Comparison of ENCODE assay signal across 8 cellular contexts in genomic region chr4:140330311-140330900, GRCh38. TPM values are rescaled to one million over a fixed set of nuclear protein-coding genes. Genes with fewer than 3 reads are reported as not detected.
DNase-seq lines count a peak whose midpoint lies in the region; ATAC-seq, FAIRE-seq and TF ChIP-seq lines count a peak whose summit lies in the region.

No MANE protein-coding gene starts in this region.

- TF ChIP-seq CTCF in GM12878 (IDR thresholded peaks at IDR 0.05 in 2 of 3, conservative IDR thresholded peaks at IDR 0.05 in 1 of 3; ENCODE audit: control insufficient read depth in 2 of 3, extremely low read depth in 1 of 3, insufficient read depth in 1 of 3, low read depth in 3 of 3, low read length in 3 of 3) (peak in 2 of 3 experiments; percentile 13 to 39; a peak in 3 of 6 replicates), HepG2 (CRISPR knock-in tag; IDR thresholded peaks at IDR 0.05) (peak; percentile 30)

- H3K27ac ChIP-seq in BLaER1 (no peak overlapping the region), GM12878 (ENCODE audit: control insufficient read depth, insufficient read depth) (no peak overlapping the region), HepG2 (ENCODE audit: extremely low read length, insufficient read depth, low read length) (no peak overlapping the region)

- peak; percentile 57 to 70 for DNase-seq in Kasumi-1 (lab: John Stamatoyannopoulos, UW)
- no peak for DNase-seq in GM12878 (ENCODE audit: low read depth, low spot score)
- peak; percentile 18 for DNase-seq in HepG2 (ENCODE audit: low spot score)
- no peak for DNase-seq in NCI-H2227 (lab: John Stamatoyannopoulos, UW; ENCODE audit: unreplicated experiment)
- DNase-seq in DMS114 treated with DMSO at 0.1 percent for 48 hours (lab: John Stamatoyannopoulos, UW; ENCODE audit: unreplicated experiment): no peak

- H3K79me2 ChIP-seq in GM12878 (ENCODE audit: control insufficient read depth, insufficient read depth, low read length): no peaks in the 10 kb centered on the region
- no peaks in the 10 kb centered on the region for H3K79me2 ChIP-seq in HepG2 (ENCODE audit: insufficient read depth, low read length)

- H3K27me3 ChIP-seq in BLaER1 (no peaks in the 10 kb centered on the region), GM12878 (replicated peaks in 1 of 2; ENCODE audit: control insufficient read depth in 2 of 2, insufficient read depth in 2 of 2, low read length in 1 of 2) (no peaks in the 10 kb centered on the region), HepG2 (ENCODE audit: control insufficient read depth in 1 of 2, insufficient read depth in 2 of 2, low read length in 2 of 2) (no peaks in the 10 kb centered on the region)

- H4K20me1 ChIP-seq in BLaER1 (no peaks in the 10 kb centered on the region), GM12878 (ENCODE audit: control insufficient read depth, insufficient read depth) (no peaks in the 10 kb centered on the region), HepG2 (ENCODE audit: insufficient read depth, low read length) (no peaks in the 10 kb centered on the region)

- TF ChIP-seq EP300 in GM12878 (IDR thresholded peaks at IDR 0.05; ENCODE audit: borderline replicate concordance in 1 of 2, control insufficient read depth in 1 of 2, low read depth in 2 of 2, low read length in 2 of 2) (no peak), HepG2 (IDR thresholded peaks at IDR 0.05; ENCODE audit: low read depth in 2 of 2, low read length in 2 of 2) (no peak), HepG2 (CRISPR knock-in tag; IDR thresholded peaks at IDR 0.05; ENCODE audit: borderline replicate concordance) (no peak)

- intact Hi-C loops in GM12878 (cut with micrococcal nuclease; ENCODE audit: unreplicated experiment) (no loop called here), HepG2 (cut with micrococcal nuclease; ENCODE audit: unreplicated experiment) (no loop called here)

- peak; percentile 25; the same call in 1 of the 2 replicates for TF ChIP-seq RAD21 in GM12878 (IDR thresholded peaks at IDR 0.05; ENCODE audit: insufficient read depth, low read depth, low read length)
- no peak for TF ChIP-seq RAD21 in HepG2 (CRISPR knock-in tag; IDR thresholded peaks at IDR 0.05)

- H3K4me2 ChIP-seq in BLaER1 (peak overlapping the region; percentile 62; the same call in 1 of the 2 replicates), GM12878 (ENCODE audit: control insufficient read depth, insufficient read depth) (no peak overlapping the region), HepG2 (ENCODE audit: low read depth, low read length) (no peak overlapping the region)

- FAIRE-seq in GM12878 (lab: Jason Lieb, UNC) (no peak), HepG2 (lab: Jason Lieb, UNC) (peak; percentile 18)

- H3K4me3 ChIP-seq in BLaER1 (no peak overlapping the region), GM12878 (no peak overlapping the region), HepG2 (replicated peaks in 1 of 3; ENCODE audit: insufficient read depth in 1 of 3, low read depth in 2 of 3, low read length in 3 of 3) (no peak overlapping the region)

- POLR2A ChIA-PET in GM12878 (lab: Charles Lee) (no interaction called here), HepG2 (lab: Yijun Ruan, JAX) (no interaction called here)

- no peak for TF ChIP-seq POLR2A in GM12878 (IDR thresholded peaks at IDR 0.05; ENCODE audit: low read depth, low read length)
- TF ChIP-seq POLR2A in HepG2 (IDR thresholded peaks at IDR 0.05; ENCODE audit: insufficient read depth in 1 of 2, low read depth in 2 of 2, low read length in 2 of 2): no peak

- no peaks in the 10 kb centered on the region for H3K36me3 ChIP-seq in BLaER1
- H3K36me3 ChIP-seq in GM12878 (ENCODE audit: control insufficient read depth in 2 of 2, insufficient read depth in 2 of 2, low read length in 1 of 2): no peaks in the 10 kb centered on the region
- no peaks in the 10 kb centered on the region for H3K36me3 ChIP-seq in HepG2 (replicated peaks in 1 of 2; ENCODE audit: control insufficient read depth in 1 of 2, insufficient read depth in 2 of 2, low read length in 2 of 2)

- 45% methylated on average over 1 of the region's 1 CpG for WGBS in GM12878 (ENCODE audit: insufficient coverage, insufficient replicate concordance, low lambda C conversion rate, missing lambda C conversion rate)
- WGBS in HepG2 (ENCODE audit: low lambda C conversion rate): 37% methylated on average over 1 of the region's 1 CpG

- no peaks in the 10 kb centered on the region for H3K9me3 ChIP-seq in BLaER1
- H3K9me3 ChIP-seq in GM12878 (replicated peaks; ENCODE audit: control insufficient read depth, insufficient read depth, low read length): no peaks in the 10 kb centered on the region
- no peaks in the 10 kb centered on the region for H3K9me3 ChIP-seq in HepG2 (ENCODE audit: low read length)

- BruUV-seq in GM12878 (replicated peaks; lab: Mats Ljungman, UMichigan): no TSS peak
- no TSS peak for BruUV-seq in HepG2 (replicated peaks; lab: Mats Ljungman, UMichigan)

- RAD21 ChIA-PET in GM12878 (lab: Charles Lee; ENCODE audit: unreplicated experiment): interaction anchor here (1.1 to 1.8 kb wide), 4 partner anchors 30 to 522 kb away, joined by 3 to 5 read pairs (median 3); no protein-coding TSS in a partner anchor

- ATAC-seq in GM12878 (no peak), HepG2 (no peak), GM18868 (IDR thresholded peaks at IDR 0.05; ENCODE audit: unreplicated experiment) (no peak), GM21390 (IDR thresholded peaks at IDR 0.05; ENCODE audit: unreplicated experiment) (no peak)

- H3K9ac ChIP-seq in BLaER1: no peak overlapping the region
- no peak overlapping the region for H3K9ac ChIP-seq in GM12878 (ENCODE audit: control insufficient read depth, insufficient read depth, low read length)
- no peak overlapping the region for H3K9ac ChIP-seq in HepG2 (ENCODE audit: insufficient read depth, low read depth, low read length)

- in situ Hi-C loops in GM12878 (cut with MboI): no loop called here
- in situ Hi-C loops in HepG2 (cut with HindIII; ENCODE audit: extremely low pct_ligation_motif_present, low pct_unique_long_range_greater_than_20kb): no loop called here

- CTCF ChIA-PET in GM12878 (lab: Yijun Ruan, JAX) (interaction anchor here (0.8 to 2.7 kb wide), 14 partner anchors 11 to 727 kb away, joined by 3 to 11 read pairs (median 4); no protein-coding TSS in a partner anchor), HepG2 (lab: Yijun Ruan, JAX; ENCODE audit: low intra/inter-chr PET ratio, low total read pairs) (interaction anchor here (2.4 kb wide), 1 partner anchor 279 kb away, joined by 7 read pairs; no protein-coding TSS in a partner anchor)

- H2AFZ ChIP-seq in GM12878 (ENCODE audit: control insufficient read depth, low read depth, low read length) (no peak overlapping the region), HepG2 (ENCODE audit: low read length) (no peak overlapping the region)

- SMC1A ChIA-PET in GM12878 (lab: Charles Lee; ENCODE audit: uncharacterized antibody, unreplicated experiment): interaction anchor here (1.0 to 1.8 kb wide), 5 partner anchors 279 to 554 kb away, joined by 3 to 4 read pairs (median 3); no protein-coding TSS in a partner anchor

- H3K4me1 ChIP-seq in BLaER1 (peaks cover 21% of the 10 kb centered on the region), GM12878 (ENCODE audit: control insufficient read depth, insufficient read depth, low read length) (no peaks in the 10 kb centered on the region), HepG2 (ENCODE audit: insufficient read depth, low read length) (no peaks in the 10 kb centered on the region)

RNA-seq across cellular contexts. Expression of gene SCOC, which starts 43.0 kb away (rescaled TPM):
- 12.3 and 14.4 TPM in 2 replicates for total RNA-seq in GM12878 (2013; cell fraction: nucleolus; rRNA removed)
- total RNA-seq in GM12878 (2014; rRNA removed) (28.2 and 40.6 TPM in 2 replicates), GM12878 (2014; rRNA removed; fragmentation: Illumina TruSeq; extraction: Trizol) (49.3 and 51.9 TPM in 2 replicates), GM12878 (2021) (38.3 and 39.3 TPM in 2 replicates), HepG2 (2016; rRNA removed; fragmentation: Illumina TruSeq; extraction: Trizol) (65.2 and 109 TPM in 2 replicates)
- polyA plus RNA-seq in GM12878 (2011; ENCODE audit: low read depth): 14.8 TPM
- polyA plus RNA-seq in GM12878 (2011; rRNA removed) (50.8 and 99.7 TPM in 2 replicates), GM12878 (2014; fragmentation: Illumina TruSeq; extraction: Trizol) (57.2 and 82.5 TPM in 2 replicates), GM12878 (2014; fragmentation: Nextera tagmentation; extraction: Ambion mirVana) (100 to 1,000 TPM; 118 to 154 TPM), GM12878 (2014; rRNA removed) (24.2 and 38.0 TPM in 2 replicates), GM12878 (2016; fragmentation: Nextera tagmentation; extraction: Ambion mirVana) (100 to 1,000 TPM in 1 of 2 experiments, 10 to 100 TPM in 1; 92.5 to 106 TPM), HepG2 (2011; rRNA removed) (32.1 and 43.8 TPM in 2 replicates)
- 9.1 and 9.9 TPM in 2 replicates for polyA plus RNA-seq in GM12878 (2011; cell fraction: cytosol; rRNA removed)
- polyA plus RNA-seq in GM12878 (2011; cell fraction: nucleus; rRNA removed): 8.6 and 8.7 TPM in 2 replicates
- 23.9 and 36.6 TPM in 2 replicates for polyA plus RNA-seq in GM12878 (2012)
- 6.3 and 12.5 TPM in 2 replicates for polyA minus RNA-seq in GM12878 (2011; rRNA and poly(A)+ RNA removed)
- 7.9 and 8.8 TPM in 2 replicates for polyA minus RNA-seq in GM12878 (2011; cell fraction: cytosol; rRNA and poly(A)+ RNA removed)
- 17.0 and 24.6 TPM in 2 replicates for polyA minus RNA-seq in GM12878 (2011; cell fraction: nucleus; rRNA and poly(A)+ RNA removed)
- total RNA-seq in HepG2 (2016; cell fraction: cytosol; rRNA removed; fragmentation: Illumina TruSeq; extraction: Trizol; ENCODE audit: low read depth): 13.9 and 14.2 TPM in 2 replicates
- total RNA-seq in HepG2 (2016; cell fraction: insoluble cytoplasmic fraction; rRNA removed; fragmentation: Illumina TruSeq; extraction: Trizol): 67.4 and 119 TPM in 2 replicates
- total RNA-seq in HepG2 (2016; cell fraction: membrane; rRNA removed; fragmentation: Illumina TruSeq; extraction: Trizol): 53.8 and 61.3 TPM in 2 replicates
- total RNA-seq in HepG2 (2016; cell fraction: nucleus; rRNA removed; fragmentation: Illumina TruSeq; extraction: Trizol): 32.5 and 36.2 TPM in 2 replicates
- polyA plus RNA-seq in HepG2 (2011; cell fraction: cytosol; rRNA removed): 13.6 and 25.8 TPM in 2 replicates
- polyA plus RNA-seq in HepG2 (2011; cell fraction: nucleus; rRNA removed): 3.8 and 9.0 TPM in 2 replicates
- 53.3 and 65.3 TPM in 2 replicates for polyA plus RNA-seq in HepG2 (2012)
- polyA plus RNA-seq in HepG2 (2016; cell fraction: cytosol; fragmentation: Illumina TruSeq; extraction: Trizol; ENCODE audit: low read depth): 18.3 and 24.5 TPM in 2 replicates
- polyA plus RNA-seq in HepG2 (2016; cell fraction: insoluble cytoplasmic fraction; fragmentation: Illumina TruSeq; extraction: Trizol; ENCODE audit: low read depth): 171 and 196 TPM in 2 replicates
- polyA plus RNA-seq in HepG2 (2016; cell fraction: membrane; fragmentation: Illumina TruSeq; extraction: Trizol; ENCODE audit: low read depth): 64.7 and 72.0 TPM in 2 replicates
- polyA plus RNA-seq in HepG2 (2016; cell fraction: nucleus; fragmentation: Illumina TruSeq; extraction: Trizol; ENCODE audit: insufficient read depth, low read depth): 63.8 and 74.4 TPM in 2 replicates
- polyA minus RNA-seq in HepG2 (2011; rRNA and poly(A)+ RNA removed; ENCODE audit: low replicate concordance): 0.51 and 9.0 TPM in 2 replicates
- 24.9 and 26.9 TPM in 2 replicates for polyA minus RNA-seq in HepG2 (2011; cell fraction: cytosol; rRNA and poly(A)+ RNA removed)
- 28.3 and 30.2 TPM in 2 replicates for polyA minus RNA-seq in HepG2 (2011; cell fraction: nucleus; rRNA and poly(A)+ RNA removed)

Comparison
In these comparisons a context has a peak if more than half of its experiments do, and no peak if none do; other contexts are left out.
1. DNase-seq: peak in Kasumi-1 (2 of 2) and HepG2 (single experiment); none in GM12878 (single experiment), NCI-H2227 (single experiment) and DMS114 treated with DMSO at 0.1 percent for 48 hours (single experiment).